ENCODE assay signal across 7 cellular contexts in genomic region chr5:17217421-17218352, GRCh38. TPM values are rescaled to one million over a fixed set of nuclear protein-coding genes. Genes with fewer than 3 reads are reported as not detected.
DNase-seq lines count a peak whose midpoint lies in the region; FAIRE-seq and TF ChIP-seq lines count a peak whose summit lies in the region.

Gene BASP1, plus strand, starts transcription at chr5:17217631. Its CDS starts 57,586 bp downstream, at chr5:17275217.

- H3K27ac ChIP-seq in H9 (ENCODE audit: insufficient read length, low read depth, low read length) (no peak within 1 kb of the TSS), endodermal cell (ENCODE audit: low read depth, low read length) (peak within 1 kb of the TSS; percentile 91), mesenchymal stem cell (ENCODE audit: low read length, poor library complexity, severe bottlenecking) (peak within 1 kb of the TSS; percentile 77), stomach smooth muscle (ENCODE audit: low read length) (no peak within 1 kb of the TSS)

- H4K20me1 ChIP-seq in H9 (ENCODE audit: control insufficient read depth, insufficient read depth, insufficient read length): no peaks in the 10 kb centered on the region

- H3K23me2 ChIP-seq in H9 (ENCODE audit: insufficient read length, low read depth, low read length, poor library complexity, severe bottlenecking): peaks cover 15% of the 10 kb centered on the region

- H3K18ac ChIP-seq in H9 (ENCODE audit: insufficient read length, low read depth, low read length) (peak within 1 kb of the TSS; percentile 84), mesenchymal stem cell (ENCODE audit: low read depth in 1 of 2, low read length in 2 of 2) (peak within 1 kb of the TSS; percentile 91 to 97)

- H3K36me3 Mint-ChIP-seq in H9 (ENCODE audit: insufficient read depth in 1 of 3, low read depth in 3 of 3) (peaks cover 10 to 27% (median 19%) of the 10 kb centered on the region in 3 experiments), endodermal cell (ENCODE audit: low read depth) (no peaks in the 10 kb centered on the region)

- no peak within 1 kb of the TSS for H2BK20ac ChIP-seq in H9 (ENCODE audit: low read depth, low read length, poor library complexity, severe bottlenecking)

- H3K4me2 ChIP-seq in H9 (ENCODE audit: insufficient read depth, insufficient read length, low read length) (peak within 1 kb of the TSS; percentile 84), mesenchymal stem cell (ENCODE audit: low read length, poor library complexity, severe bottlenecking) (peak within 1 kb of the TSS; percentile 97)

- H3K27me3 ChIP-seq in H9 (ENCODE audit: insufficient read depth, low read length) (no peaks in the 10 kb centered on the region), endodermal cell (ENCODE audit: control insufficient read depth, insufficient read depth, low read length, poor library complexity, severe bottlenecking) (no peaks in the 10 kb centered on the region), mesenchymal stem cell (ENCODE audit: control insufficient read depth in 1 of 2, insufficient read depth in 1 of 2, low read length in 2 of 2) (no peaks in the 10 kb centered on the region), stomach smooth muscle (ENCODE audit: control insufficient read depth in 1 of 2, insufficient read depth in 2 of 2, low read length in 2 of 2) (peaks cover 16 to 30% of the 10 kb centered on the region in 2 donors)

- peaks cover 13% of the 10 kb centered on the region for H3K36me3 ChIP-seq in endodermal cell (ENCODE audit: control insufficient read depth, insufficient read depth, low read length)
- H3K36me3 ChIP-seq in mesenchymal stem cell (ENCODE audit: control insufficient read depth in 1 of 2, insufficient read depth in 2 of 2, low read depth in 1 of 2, low read length in 2 of 2): peaks cover 4 to 28% of the 10 kb centered on the region in 2 experiments
- H3K36me3 ChIP-seq in stomach smooth muscle (ENCODE audit: control insufficient read depth in 2 of 2, insufficient read depth in 2 of 2, low read length in 2 of 2): no peaks in the 10 kb centered on the region

- H3K9me3 ChIP-seq in H9 (ENCODE audit: control insufficient read depth, low read depth, low read length) (no peaks in the 10 kb centered on the region), endodermal cell (ENCODE audit: control insufficient read depth, low read length) (no peaks in the 10 kb centered on the region), mesenchymal stem cell (ENCODE audit: control insufficient read depth, low read length) (no peaks in the 10 kb centered on the region), stomach smooth muscle (ENCODE audit: control insufficient read depth in 2 of 2, low read length in 2 of 2) (no peaks in the 10 kb centered on the region)

- H3K4me3 ChIP-seq in NB4 (ENCODE audit: low read depth, low read length) (peak within 1 kb of the TSS; percentile 89), endodermal cell (ENCODE audit: low read length) (peak within 1 kb of the TSS; percentile 92), mesenchymal stem cell (ENCODE audit: insufficient read depth in 1 of 2, low read depth in 1 of 2, low read length in 2 of 2) (peak within 1 kb of the TSS; percentile 86 to 92), stomach smooth muscle (ENCODE audit: low read length in 2 of 2) (peak within 1 kb of the TSS; percentile 59 to 72)

- H3K27me3 Mint-ChIP-seq in H9 (ENCODE audit: low read depth): no peaks in the 10 kb centered on the region
- peaks cover 7% of the 10 kb centered on the region for H3K27me3 Mint-ChIP-seq in endodermal cell (ENCODE audit: insufficient read depth)

- WGBS in H9 (ENCODE audit: extremely low coverage, insufficient read length, low lambda C conversion rate): no CpG with 5 or more reads among the region's 93 CpGs
- 0% methylated on average over 20 to 92 of the region's 93 CpGs for WGBS in endodermal cell (ENCODE audit: insufficient coverage in 1 of 2, insufficient read length in 1 of 2), 2 experiments
- 2% methylated on average over 59 of the region's 93 CpGs for WGBS in mesenchymal stem cell

- FAIRE-seq in GM12892 (lab: Jason Lieb, UNC): peak; percentile 57

- H3K4ac ChIP-seq in H9 (ENCODE audit: low read depth, low read length) (no peak within 1 kb of the TSS), mesenchymal stem cell (ENCODE audit: low read depth in 1 of 2, low read length in 2 of 2) (peak within 1 kb of the TSS; percentile 77 to 81)

- H3K9me3 Mint-ChIP-seq in H9: no peaks in the 10 kb centered on the region
- H3K9me3 Mint-ChIP-seq in endodermal cell: peaks cover 2% of the 10 kb centered on the region

- H3K79me2 ChIP-seq in H9 (ENCODE audit: insufficient read depth, low read length): peaks cover 28% of the 10 kb centered on the region; the same call in 1 of the 2 replicates

- no peak within 1 kb of the TSS for H2AK5ac ChIP-seq in H9 (ENCODE audit: insufficient read length, low read length)
- no peak within 1 kb of the TSS for H2AK5ac ChIP-seq in mesenchymal stem cell (ENCODE audit: low read length, severe bottlenecking)

- TF ChIP-seq POLR2A in GM12892 (IDR thresholded peaks at IDR 0.05; ENCODE audit: low read depth, low read length): peak; percentile 90; the same call in 1 of the 2 replicates
- TF ChIP-seq POLR2A in NB4 (IDR thresholded peaks at IDR 0.05; ENCODE audit: extremely low read depth, insufficient read length): peak; percentile 52

- H2AFZ ChIP-seq in H9 (ENCODE audit: low read length) (no peak within 1 kb of the TSS), mesenchymal stem cell (ENCODE audit: low read depth, low read length) (peak within 1 kb of the TSS; percentile 77)

- H4K8ac ChIP-seq in H9 (replicated peaks; ENCODE audit: insufficient read length, low read depth, low read length): no peak within 1 kb of the TSS
- peak within 1 kb of the TSS; percentile 79 for H4K8ac ChIP-seq in mesenchymal stem cell (ENCODE audit: low read length)

- peak within 1 kb of the TSS; percentile 83 for H3K14ac ChIP-seq in H9 (ENCODE audit: insufficient read depth, low read length)
- peak within 1 kb of the TSS; percentile 78 to 88 for H3K14ac ChIP-seq in mesenchymal stem cell (ENCODE audit: low read length in 2 of 2)

- H3K56ac ChIP-seq in H9 (ENCODE audit: insufficient read length, low read depth, low read length): no peak within 1 kb of the TSS

- no peak within 1 kb of the TSS for H3K23ac ChIP-seq in H9 (ENCODE audit: insufficient read length, low read depth, low read length)
- peak within 1 kb of the TSS in 1 of 2 experiments; percentile 40 for H3K23ac ChIP-seq in mesenchymal stem cell (ENCODE audit: low read length in 2 of 2)

- no peak within 1 kb of the TSS for H4K5ac ChIP-seq in H9 (ENCODE audit: insufficient read length, low read depth, low read length)

- H3K27ac Mint-ChIP-seq in H9 (peak within 1 kb of the TSS; percentile 92 to 95 (median 95)), endodermal cell (peak within 1 kb of the TSS; percentile 89)

- peak within 1 kb of the TSS; percentile 88 to 97 for H3K4me3 Mint-ChIP-seq in H9
- peak within 1 kb of the TSS; percentile 90 for H3K4me3 Mint-ChIP-seq in endodermal cell

- H2BK15ac ChIP-seq in H9 (ENCODE audit: low read depth, low read length): no peak within 1 kb of the TSS
- H2BK15ac ChIP-seq in mesenchymal stem cell (ENCODE audit: low read depth, poor library complexity, severe bottlenecking): peak within 1 kb of the TSS; percentile 89

- H2BK5ac ChIP-seq in H9 (ENCODE audit: insufficient read length, low read length): no peak within 1 kb of the TSS
- peak within 1 kb of the TSS; percentile 63 for H2BK5ac ChIP-seq in mesenchymal stem cell (ENCODE audit: low read depth, low read length, poor library complexity, severe bottlenecking)

- TF ChIP-seq CTCF in H9 (conservative IDR thresholded peaks at IDR 0.05) (no peak), NB4 (IDR thresholded peaks at IDR 0.05; ENCODE audit: low read depth, low read length) (no peak), endodermal cell (conservative IDR thresholded peaks at IDR 0.05) (no peak)

- H2BK120ac ChIP-seq in H9 (ENCODE audit: low read depth, low read length, poor library complexity, severe bottlenecking) (no peak within 1 kb of the TSS), mesenchymal stem cell (ENCODE audit: low read depth, low read length) (peak within 1 kb of the TSS; percentile 95)

- H3K4me1 Mint-ChIP-seq in H9 (peaks cover 59 to 67% of the 10 kb centered on the region in 2 experiments), endodermal cell (peaks cover 24% of the 10 kb centered on the region)

- DNase-seq in GM12892 (ENCODE audit: insufficient read length): peak; percentile 49
- DNase-seq in H9: peak; percentile 86
- peak; percentile 88 for DNase-seq in NB4 (ENCODE audit: low read depth)
- DNase-seq in UCSD-AML1 (lab: John Stamatoyannopoulos, UW; ENCODE audit: unreplicated experiment): peak; percentile 85
- DNase-seq in endodermal cell: peak; percentile 93
- DNase-seq in mesenchymal stem cell: peak; percentile 85

- H3K9ac ChIP-seq in H9 (ENCODE audit: extremely low read depth, insufficient read length, low read length) (peak within 1 kb of the TSS; percentile 91), endodermal cell (ENCODE audit: extremely low read depth, low read length, poor library complexity, severe bottlenecking) (peak within 1 kb of the TSS; percentile 82), mesenchymal stem cell (ENCODE audit: low read length) (peak within 1 kb of the TSS; percentile 97), stomach smooth muscle (ENCODE audit: low read length in 2 of 2) (no peak within 1 kb of the TSS)

- H4K91ac ChIP-seq in H9 (ENCODE audit: insufficient read length, low read depth, low read length) (no peak within 1 kb of the TSS), mesenchymal stem cell (ENCODE audit: low read length) (peak within 1 kb of the TSS; percentile 84)

- H3K4me1 ChIP-seq in H9 (ENCODE audit: insufficient read depth, low read length) (peaks cover 13% of the 10 kb centered on the region; the same call in 1 of the 2 replicates), endodermal cell (ENCODE audit: control insufficient read depth, insufficient read depth, low read length) (peaks cover 7% of the 10 kb centered on the region), mesenchymal stem cell (ENCODE audit: control insufficient read depth, insufficient read depth, low read depth, low read length) (peaks cover 7% of the 10 kb centered on the region), stomach smooth muscle (ENCODE audit: control insufficient read depth, insufficient read depth, low read length) (peaks cover 16% of the 10 kb centered on the region)

- no peak within 1 kb of the TSS for H2BK12ac ChIP-seq in H9 (ENCODE audit: insufficient read length, low read depth, low read length)
- peak within 1 kb of the TSS in 1 of 2 experiments; percentile 96 for H2BK12ac ChIP-seq in mesenchymal stem cell (ENCODE audit: low read length in 2 of 2)

- no peak within 1 kb of the TSS for H3T11ph ChIP-seq in H9 (ENCODE audit: low read length)

- H3K79me1 ChIP-seq in H9 (ENCODE audit: insufficient read depth, low read depth, low read length, poor library complexity, severe bottlenecking) (no peaks in the 10 kb centered on the region), mesenchymal stem cell (replicated peaks; ENCODE audit: low read length, poor library complexity, severe bottlenecking) (peaks cover 2% of the 10 kb centered on the region)

RNA-seq across cellular contexts. Expression of gene BASP1, which starts in this region (rescaled TPM):
- 106 TPM for polyA plus RNA-seq in GM12892 (2012; ENCODE audit: missing spikeins)
- total RNA-seq in H9 (2021): 180 and 188 TPM in 2 replicates
- 10 to 100 TPM; 60.3 to 63.0 TPM for total RNA-seq in endodermal cell
- 230 TPM for polyA plus RNA-seq in endodermal cell (2013, experiment 1 of 2)
- 203 TPM for polyA plus RNA-seq in endodermal cell (2013, experiment 2 of 2)
- 308 TPM for polyA plus RNA-seq in mesenchymal stem cell (2013, experiment 1 of 2)
- polyA plus RNA-seq in mesenchymal stem cell (2013, experiment 2 of 2): 322 TPM

Comparison
In these comparisons a context has a peak if more than half of its experiments do, and no peak if none do; other contexts are left out.
1. H3K27ac ChIP-seq: peak in endodermal cell (single experiment) and mesenchymal stem cell (single experiment); none in H9 (single experiment) and stomach smooth muscle (single experiment).
2. H3K9ac ChIP-seq: peak in H9 (single experiment), endodermal cell (single experiment) and mesenchymal stem cell (single experiment); none in stomach smooth muscle (0 of 2).
3. Peak in every context shown above with its lines, with median percentiles within 50 percentile points of each other: DNase-seq and H3K4me3 ChIP-seq.